In the genomic region with DNA sequence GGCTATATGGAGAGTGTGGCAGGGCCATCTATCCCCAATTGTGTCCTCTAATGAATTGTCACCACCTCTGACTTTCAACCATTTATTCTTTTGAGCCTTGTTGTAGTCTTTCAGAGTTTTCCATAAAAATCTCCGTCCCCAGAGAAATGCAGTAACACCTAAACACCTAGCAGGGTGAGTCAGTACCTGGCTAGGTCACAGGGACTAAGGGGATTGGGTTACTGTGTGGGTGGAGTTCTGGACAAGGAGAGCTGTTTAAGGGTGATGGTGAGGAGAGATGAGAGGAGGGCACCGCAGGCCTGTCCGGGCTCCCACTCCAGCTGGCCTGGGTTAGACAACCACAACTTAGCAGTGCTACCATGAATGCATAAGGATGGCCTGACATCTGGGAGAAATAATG, we compare ENCODE assay signal across 14 cellular contexts.
DNase-seq lines count a peak whose midpoint lies in the region; ATAC-seq, FAIRE-seq and TF ChIP-seq lines count a peak whose summit lies in the region.
"Had no signal": no experiment of that assay in that cellular context is flagged by ENCODE, and none has a peak within 500 bp of the region (broad histone marks: within the 10 kb centered on the region; RNA-seq: fewer than 3 reads in every experiment).

No MANE protein-coding gene starts in this region.

- CTCF ChIA-PET in Caco-2 (lab: Charles Lee) (interaction anchor here (0.7 kb wide), 1 partner anchor 184 kb away, joined by 4 read pairs; no protein-coding TSS in a partner anchor), PC-3 (lab: Charles Lee) (no interaction called here)

- BruUV-seq in Caco-2 (replicated peaks; lab: Mats Ljungman, UMichigan) (no TSS peak), PC-3 (replicated peaks; lab: Mats Ljungman, UMichigan) (no TSS peak)

- peak overlapping the region; percentile 73 for H3K4me2 ChIP-seq in PC-3 (ENCODE audit: low read length)

- H3K36me3 ChIP-seq in Caco-2 (ENCODE audit: control insufficient read depth, insufficient read depth, low read length) (no peaks in the 10 kb centered on the region), PC-3 (ENCODE audit: low read depth, low read length) (no peaks in the 10 kb centered on the region), bronchial epithelial cell (ENCODE audit: control insufficient read depth, insufficient read depth, low read length) (no peaks in the 10 kb centered on the region)
- H3K36me3 ChIP-seq: SJSA1 had no signal

- peaks cover 6% of the 10 kb centered on the region for H3F3A ChIP-seq in PC-3 (ENCODE audit: low read length, unreplicated experiment)

- H3K27me3 ChIP-seq in Caco-2 (replicated peaks; ENCODE audit: control insufficient read depth, insufficient read depth, low read length), result no peaks in the 10 kb centered on the region
- H3K27me3 ChIP-seq in PC-3 (ENCODE audit: low read length), result no peaks in the 10 kb centered on the region
- no peaks in the 10 kb centered on the region for H3K27me3 ChIP-seq in bronchial epithelial cell (ENCODE audit: control insufficient read depth, insufficient read depth, low read length)
- H3K27me3 ChIP-seq: SJSA1 had no signal

- H4K20me1 ChIP-seq in PC-3 (ENCODE audit: low read length), result no peaks in the 10 kb centered on the region

- peaks cover 73% of the 10 kb centered on the region for H3K4me1 Mint-ChIP-seq in Caco-2 (ENCODE audit: low read depth, unreplicated experiment)
- peaks cover 53% of the 10 kb centered on the region for H3K4me1 Mint-ChIP-seq in nephron progenitor cell
- no peaks in the 10 kb centered on the region for H3K4me1 Mint-ChIP-seq in stimulated activated naive CD8-positive, alpha-beta T cell treated with anti-CD3 and anti-CD28 coated beads, Interleukin-15, amount 100 ng/mL, for 72 hours

- H3K4me3 ChIP-seq in Caco-2 (ENCODE audit: low read depth, low read length) (no peak overlapping the region), PC-3 (ENCODE audit: low read length) (peak overlapping the region; percentile 26; the same call in 1 of the 2 replicates), bronchial epithelial cell (ENCODE audit: low read depth, low read length) (no peak overlapping the region)
- H3K4me3 ChIP-seq: SJSA1 had no signal

- DNase-seq in Caco-2 (no peak), PC-3 (peak; percentile 67), bronchial epithelial cell (ENCODE audit: low read depth) (peak; percentile 72), nephron progenitor cell (no peak), NCI-H128 (lab: John Stamatoyannopoulos, UW; ENCODE audit: unreplicated experiment) (no peak), NCI-H446 (lab: John Stamatoyannopoulos, UW) (no peak), NCI-H1694 treated with DMSO at 0.1 percent for 48 hours (lab: John Stamatoyannopoulos, UW) (no peak)
- no peak for DNase-seq in stimulated activated naive CD8-positive, alpha-beta T cell treated with anti-CD3 and anti-CD28 coated beads, Interleukin-15, amount 100 ng/mL, for 72 hours
- DNase-seq: GOT3, KG1, NCI-H1436 treated with DMSO at 0.1 percent for 48 hours, NCI-H226, NCI-H526 treated with DMSO at 0.1 percent for 48 hours had no signal

- H3K4me3 Mint-ChIP-seq in Caco-2 (ENCODE audit: unreplicated experiment) (no peak overlapping the region), nephron progenitor cell (no peak overlapping the region)
- H3K4me3 Mint-ChIP-seq in stimulated activated naive CD8-positive, alpha-beta T cell treated with anti-CD3 and anti-CD28 coated beads, Interleukin-15, amount 100 ng/mL, for 72 hours, result no peak overlapping the region

- no peaks in the 10 kb centered on the region for H3K79me2 ChIP-seq in PC-3 (ENCODE audit: low read length)

- 0 out of 2 replicates have a peak overlapping the region, but pooled peaks have one; percentile 26 for H3K9ac ChIP-seq in PC-3 (ENCODE audit: low read length)

- H2AFZ ChIP-seq in PC-3 (ENCODE audit: low read length), result peak overlapping the region; percentile 40; the same call in 1 of the 2 replicates

- intact Hi-C loops in Caco-2 (cut with micrococcal nuclease; ENCODE audit: unreplicated experiment), result loop anchor here (10.0 kb wide), 1 partner anchor 78 kb away; no protein-coding TSS in a partner anchor
- intact Hi-C loops in PC-3 (cut with micrococcal nuclease), result loop anchor here (10.0 kb wide), 1 partner anchor 198 kb away; no protein-coding TSS in a partner anchor

- H3K9me3 Mint-ChIP-seq in Caco-2 (ENCODE audit: unreplicated experiment), result no peaks in the 10 kb centered on the region
- H3K9me3 Mint-ChIP-seq in nephron progenitor cell, result peaks cover 11% of the 10 kb centered on the region
- peaks cover 0 to 6% of the 10 kb centered on the region in 2 donors for H3K9me3 Mint-ChIP-seq in stimulated activated naive CD8-positive, alpha-beta T cell treated with anti-CD3 and anti-CD28 coated beads, Interleukin-15, amount 100 ng/mL, for 72 hours

- H3K27ac ChIP-seq in PC-3 (ENCODE audit: low read length), result peak overlapping the region; percentile 76
- H3K27ac ChIP-seq: SJSA1 had no signal

- H3K9me2 ChIP-seq in PC-3 (replicated peaks; ENCODE audit: low read length), result no peaks in the 10 kb centered on the region

- no peak for FAIRE-seq in bronchial epithelial cell (lab: Jason Lieb, UNC)

- H3K4me1 ChIP-seq in Caco-2, result peaks cover 74% of the 10 kb centered on the region
- peaks cover 65% of the 10 kb centered on the region for H3K4me1 ChIP-seq in PC-3 (ENCODE audit: insufficient read depth, low read length)

- H3K27ac Mint-ChIP-seq in Caco-2 (ENCODE audit: unreplicated experiment), result peak overlapping the region; percentile 62
- H3K27ac Mint-ChIP-seq in nephron progenitor cell, result peak overlapping the region; percentile 78
- no peak overlapping the region for H3K27ac Mint-ChIP-seq in stimulated activated naive CD8-positive, alpha-beta T cell treated with anti-CD3 and anti-CD28 coated beads, Interleukin-15, amount 100 ng/mL, for 72 hours

- POLR2A ChIA-PET in Caco-2 (lab: Charles Lee) (no interaction called here), PC-3 (lab: Charles Lee; ENCODE audit: unreplicated experiment) (no interaction called here)

- H3K9me3 ChIP-seq in Caco-2 (0 out of 2 replicates have a peak, but pooled peaks cover 6% of the 10 kb centered on the region), PC-3 (ENCODE audit: low read length) (no peaks in the 10 kb centered on the region)
- H3K9me3 ChIP-seq: SJSA1 had no signal

- H3K36me3 Mint-ChIP-seq in Caco-2 (ENCODE audit: insufficient read depth, unreplicated experiment) (peaks cover 7% of the 10 kb centered on the region), nephron progenitor cell (ENCODE audit: low read depth) (peaks cover 4% of the 10 kb centered on the region)

- ATAC-seq in PC-3, result no peak
- no peak for ATAC-seq in stimulated activated naive CD8-positive, alpha-beta T cell treated with anti-CD3 and anti-CD28 coated beads, Interleukin-15, amount 100 ng/mL, for 72 hours

- TF ChIP-seq CTCF in Caco-2 (IDR thresholded peaks at IDR 0.05; ENCODE audit: insufficient read depth in 1 of 2, low read depth in 1 of 2, low read length in 1 of 2, severe bottlenecking in 1 of 2, unreplicated experiment in 1 of 2) (no peak), PC-3 (conservative IDR thresholded peaks at IDR 0.05; ENCODE audit: low read depth, low read length) (no peak), bronchial epithelial cell (IDR thresholded peaks at IDR 0.05; ENCODE audit: insufficient read depth, low read length, severe bottlenecking) (no peak), nephron progenitor cell (IDR thresholded peaks at IDR 0.05) (no peak)

- no peaks in the 10 kb centered on the region for H3K27me3 Mint-ChIP-seq in Caco-2 (ENCODE audit: insufficient read depth, unreplicated experiment)
- peaks cover 5% of the 10 kb centered on the region for H3K27me3 Mint-ChIP-seq in nephron progenitor cell (ENCODE audit: low read depth, poor library complexity)
- peaks cover 44% of the 10 kb centered on the region for H3K27me3 Mint-ChIP-seq in stimulated activated naive CD8-positive, alpha-beta T cell treated with anti-CD3 and anti-CD28 coated beads, Interleukin-15, amount 100 ng/mL, for 72 hours

Comparison
In these comparisons a context has a peak if more than half of its experiments do, and no peak if none do; other contexts are left out.
1. DNase-seq: peak in PC-3 (single experiment) and bronchial epithelial cell (single experiment); none in Caco-2 (0 of 2), nephron progenitor cell (single experiment), stimulated activated naive CD8-positive, alpha-beta T cell treated with anti-CD3 and anti-CD28 coated beads, Interleukin-15, amount 100 ng/mL, for 72 hours (0 of 2), NCI-H128 (single experiment), NCI-H446 (0 of 2) and NCI-H1694 treated with DMSO at 0.1 percent for 48 hours (single experiment).
2. H3K27ac Mint-ChIP-seq: peak in Caco-2 (single experiment) and nephron progenitor cell (single experiment); none in stimulated activated naive CD8-positive, alpha-beta T cell treated with anti-CD3 and anti-CD28 coated beads, Interleukin-15, amount 100 ng/mL, for 72 hours (0 of 2).